16 cellular contexts compared by ENCODE assay signal in the genomic region with DNA sequence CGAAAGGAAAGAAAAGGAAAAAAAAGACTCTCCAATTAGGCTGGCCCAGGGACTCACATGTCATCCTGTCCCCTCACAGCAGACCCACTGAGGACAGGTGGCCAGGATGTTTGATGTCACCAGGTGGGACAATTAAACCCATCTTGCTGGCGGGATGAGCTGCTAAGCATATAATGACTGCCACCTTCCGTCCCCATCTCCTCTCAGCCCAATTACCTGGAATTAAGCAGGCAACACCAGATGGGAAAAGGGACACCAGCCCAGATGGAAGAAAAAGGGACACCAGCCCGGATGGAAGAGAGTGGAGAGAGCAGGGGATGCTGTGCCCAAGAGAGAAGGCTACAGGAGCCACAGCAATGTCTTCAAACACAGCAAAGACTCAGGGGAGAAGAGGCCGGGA.
DNase-seq lines count a peak whose midpoint lies in the region; TF ChIP-seq lines count a peak whose summit lies in the region.
"Had no signal": no experiment of that assay in that cellular context is flagged by ENCODE, and none has a peak within 500 bp of the region (broad histone marks: within the 10 kb centered on the region; RNA-seq: fewer than 3 reads in every experiment).

No MANE protein-coding gene starts in this region.

- H3K23ac ChIP-seq in mesenchymal stem cell (ENCODE audit: low read length in 2 of 2): no peak overlapping the region

- TF ChIP-seq CTCF in WERI-Rb-1 (IDR thresholded peaks at IDR 0.05; ENCODE audit: low read depth, low read length) (0 out of 2 replicates have a peak, but pooled peaks have one; percentile 10), thyroid gland (IDR thresholded peaks at IDR 0.05) (no peak)

- H3K4me1 ChIP-seq in mesenchymal stem cell (ENCODE audit: control insufficient read depth, insufficient read depth, low read depth, low read length) (peaks cover 44% of the 10 kb centered on the region), thyroid gland (peaks cover 13 to 21% of the 10 kb centered on the region in 2 donors)

- no peak overlapping the region for H2BK120ac ChIP-seq in mesenchymal stem cell (ENCODE audit: low read depth, low read length)

- peak overlapping the region; percentile 90 for H3K27ac ChIP-seq in WERI-Rb-1
- H3K27ac ChIP-seq in mesenchymal stem cell (ENCODE audit: low read length, poor library complexity, severe bottlenecking): peak overlapping the region; percentile 59
- H3K27ac ChIP-seq in thyroid gland: peak overlapping the region in 2 of 3 donors; percentile 83 to 87

- no peak overlapping the region for H4K91ac ChIP-seq in mesenchymal stem cell (ENCODE audit: low read length)

- no peak overlapping the region for H3K14ac ChIP-seq in mesenchymal stem cell (ENCODE audit: low read length in 2 of 2)

- no peak for TF ChIP-seq POLR2A in thyroid gland (IDR thresholded peaks at IDR 0.05)

- no peak overlapping the region for H2BK15ac ChIP-seq in mesenchymal stem cell (ENCODE audit: low read depth, poor library complexity, severe bottlenecking)

- no peak overlapping the region for H3K4me2 ChIP-seq in mesenchymal stem cell (ENCODE audit: low read length, poor library complexity, severe bottlenecking)

- H3K27me3 ChIP-seq in WERI-Rb-1 (ENCODE audit: insufficient read depth, low read depth, severe bottlenecking) (no peaks in the 10 kb centered on the region), mesenchymal stem cell (ENCODE audit: control insufficient read depth in 1 of 2, insufficient read depth in 1 of 2, low read length in 2 of 2) (no peaks in the 10 kb centered on the region), thyroid gland (no peaks in the 10 kb centered on the region)
- H3K27me3 ChIP-seq: pancreas had no signal

- no peak overlapping the region for H2BK12ac ChIP-seq in mesenchymal stem cell (ENCODE audit: low read length in 2 of 2)

- H2AFZ ChIP-seq in mesenchymal stem cell (ENCODE audit: low read depth, low read length): no peak overlapping the region

- H2AK5ac ChIP-seq in mesenchymal stem cell (ENCODE audit: low read length, severe bottlenecking): peak overlapping the region; percentile 81

- H2BK5ac ChIP-seq in mesenchymal stem cell (ENCODE audit: low read depth, low read length, poor library complexity, severe bottlenecking): no peak overlapping the region

- H3K36me3 ChIP-seq in WERI-Rb-1 (peaks cover 22% of the 10 kb centered on the region), mesenchymal stem cell (ENCODE audit: control insufficient read depth in 1 of 2, insufficient read depth in 2 of 2, low read depth in 1 of 2, low read length in 2 of 2) (peaks cover 0 to 67% of the 10 kb centered on the region in 2 experiments), thyroid gland (no peaks in the 10 kb centered on the region)
- H3K36me3 ChIP-seq: pancreas had no signal

- H3K18ac ChIP-seq in mesenchymal stem cell (ENCODE audit: low read depth in 1 of 2, low read length in 2 of 2): no peak overlapping the region

- no peaks in the 10 kb centered on the region for H3K9me3 ChIP-seq in WERI-Rb-1 (ENCODE audit: severe bottlenecking)
- H3K9me3 ChIP-seq in mesenchymal stem cell (ENCODE audit: control insufficient read depth, low read length): no peaks in the 10 kb centered on the region
- no peaks in the 10 kb centered on the region for H3K9me3 ChIP-seq in thyroid gland
- H3K9me3 ChIP-seq: pancreas had no signal

- H3K4me3 ChIP-seq in WERI-Rb-1 (ENCODE audit: low read depth, low read length) (no peak overlapping the region), mesenchymal stem cell (ENCODE audit: insufficient read depth in 1 of 2, low read depth in 1 of 2, low read length in 2 of 2) (no peak overlapping the region), thyroid gland (replicated peaks in 1 of 3) (no peak overlapping the region)
- H3K4me3 ChIP-seq: pancreas had no signal

- no peak overlapping the region for H4K8ac ChIP-seq in mesenchymal stem cell (ENCODE audit: low read length)

- no peak overlapping the region for H3K4ac ChIP-seq in mesenchymal stem cell (ENCODE audit: low read depth in 1 of 2, low read length in 2 of 2)

- intact Hi-C loops in thyroid gland (cut with DNase I): no loop called here

- H3K9ac ChIP-seq in mesenchymal stem cell (ENCODE audit: low read length): no peak overlapping the region

- H3K79me1 ChIP-seq in mesenchymal stem cell (replicated peaks; ENCODE audit: low read length, poor library complexity, severe bottlenecking): peaks cover 62% of the 10 kb centered on the region

- DNase-seq in NCI-H2081 (lab: John Stamatoyannopoulos, UW) (peak; percentile 59 to 89), WERI-Rb-1 (peak; percentile 85), mesenchymal stem cell (no peak), thyroid gland (no peak), NCI-H1105 (lab: John Stamatoyannopoulos, UW) (no peak), GM19238 (ENCODE audit: insufficient read length, low spot score) (no peak), NCI-H128 (lab: John Stamatoyannopoulos, UW; ENCODE audit: unreplicated experiment) (no peak), foreskin melanocyte (no peak)
- DNase-seq: activated CD8-positive, alpha-beta memory T cell treated with anti-CD3 and anti-CD28 coated beads, Interleukin-2, amount 10 ng/mL, durations not matched to agents 7 days and 5 days; activated effector memory CD4-positive, alpha-beta T cell treated with anti-CD3 and anti-CD28 coated beads, Interleukin-2, amount 50 U/mL, for 16 hours; AML-193; Calu3; MM.1S; SHP77; stimulated activated CD4-positive, alpha-beta T cell treated with anti-CD3 and anti-CD28 coated beads, Interleukin-4, amount 100 ng/mL, for 24 hours had no signal

- 94% methylated on average over 5 of the region's 5 CpGs for WGBS in mesenchymal stem cell
- 95% methylated on average over 5 of the region's 5 CpGs for WGBS in thyroid gland, 2 donors

Comparison
In these comparisons a context has a peak if more than half of its experiments do, and no peak if none do; other contexts are left out.
1. DNase-seq: peak in NCI-H2081 (2 of 2) and WERI-Rb-1 (single experiment); none in mesenchymal stem cell (single experiment), thyroid gland (0 of 2), NCI-H1105 (single experiment), GM19238 (single experiment), NCI-H128 (single experiment) and foreskin melanocyte (single experiment).
2. Peak in every context shown above with its lines, with median percentiles within 50 percentile points of each other: H3K27ac ChIP-seq.